Comparison of ENCODE assay signal across 15 cellular contexts in genomic region chr16:4678596-4678995, GRCh38. TPM values are rescaled to one million over a fixed set of nuclear protein-coding genes. Genes with fewer than 3 reads are reported as not detected.
A peak's percentile ranks its signal among the peaks of the same experiment; 100 is the strongest.
DNase-seq lines count a peak whose midpoint lies in the region.
"Had no signal": no experiment of that assay in that cellular context is flagged by ENCODE, and none has a peak within 500 bp of the region (broad histone marks: within the 10 kb centered on the region; RNA-seq: fewer than 3 reads in every experiment).

No MANE protein-coding gene starts in this region.

- H3K4me1 ChIP-seq in CD8-positive, alpha-beta memory T cell (ENCODE audit: insufficient read depth, low read length), result peaks cover 23% of the 10 kb centered on the region
- H3K4me1 ChIP-seq in mucosa of rectum (ENCODE audit: control insufficient read depth in 2 of 2, insufficient read depth in 2 of 2, low read length in 2 of 2), result peaks cover 19 to 24% of the 10 kb centered on the region in 2 donors
- H3K4me1 ChIP-seq: Caco-2 had no signal

- peaks cover 26% of the 10 kb centered on the region for H3K4me1 Mint-ChIP-seq in T-helper 1 cell treated with Interleukin-12 subunit alpha and Interleukin-12 subunit beta and Interleukin-4 antibody, amounts not matched to agents 30 μg/mL and 1 μg/mL, for 36 hours (ENCODE audit: low read depth)
- H3K4me1 Mint-ChIP-seq in CD8-positive, alpha-beta memory T cell, result peaks cover 20 to 40% (median 21%) of the 10 kb centered on the region in 3 donors
- peaks cover 42% of the 10 kb centered on the region for H3K4me1 Mint-ChIP-seq in activated naive CD8-positive, alpha-beta T cell treated with anti-CD3 and anti-CD28 coated beads for 36 hours

- H3K27me3 ChIP-seq in CD8-positive, alpha-beta memory T cell (ENCODE audit: insufficient read depth, low read length, poor library complexity, severe bottlenecking), result no peaks in the 10 kb centered on the region
- no peaks in the 10 kb centered on the region for H3K27me3 ChIP-seq in mucosa of rectum (ENCODE audit: control insufficient read depth in 2 of 2, insufficient read depth in 2 of 2, low read length in 2 of 2)

- DNase-seq in T-helper 1 cell (no peak), cerebellar nuclear complex (lab: John Stamatoyannopoulos, UW) (no peak), DMS 273 treated with DMSO at 0.1 percent for 48 hours (lab: John Stamatoyannopoulos, UW) (no peak), T1000 (lab: John Stamatoyannopoulos, UW) (no peak)
- no peak for DNase-seq in CD8-positive, alpha-beta memory T cell
- no peak for DNase-seq in activated naive CD8-positive, alpha-beta T cell treated with anti-CD3 and anti-CD28 coated beads for 36 hours
- DNase-seq: activated CD4-positive, alpha-beta T cell treated with anti-CD3 and anti-CD28 coated beads, Interleukin-2, amount 50 U/mL, for 1 hour; Caco-2; hippocampal formation; IMR-90; NCI-H226; occipital lobe; OCI-M1 had no signal

- CTCF ChIA-PET in CD8-positive, alpha-beta memory T cell (lab: Charles Lee), result no interaction called here

- H3K9me3 ChIP-seq in CD8-positive, alpha-beta memory T cell (ENCODE audit: low read length), result no peaks in the 10 kb centered on the region
- no peaks in the 10 kb centered on the region for H3K9me3 ChIP-seq in mucosa of rectum (ENCODE audit: control insufficient read depth in 2 of 2, low read length in 2 of 2)
- H3K9me3 ChIP-seq: Caco-2 had no signal

- H3K4me3 Mint-ChIP-seq in T-helper 1 cell treated with Interleukin-12 subunit alpha and Interleukin-12 subunit beta and Interleukin-4 antibody, amounts not matched to agents 30 μg/mL and 1 μg/mL, for 36 hours, result no peak overlapping the region
- H3K4me3 Mint-ChIP-seq in CD8-positive, alpha-beta memory T cell, result no peak overlapping the region
- H3K4me3 Mint-ChIP-seq in activated naive CD8-positive, alpha-beta T cell treated with anti-CD3 and anti-CD28 coated beads for 36 hours, result no peak overlapping the region

- H3K9ac ChIP-seq in mucosa of rectum (ENCODE audit: low read depth in 1 of 2, low read length in 2 of 2), result peak overlapping the region in 1 of 2 donors; percentile 46

- no peak overlapping the region for H3K27ac ChIP-seq in CD8-positive, alpha-beta memory T cell (ENCODE audit: low read depth, low read length)
- H3K27ac ChIP-seq in mucosa of rectum (ENCODE audit: low read depth in 2 of 2, low read length in 2 of 2), result peak overlapping the region; percentile 93 to 94

- H3K36me3 ChIP-seq in CD8-positive, alpha-beta memory T cell (ENCODE audit: insufficient read depth, low read length), result peaks cover 6% of the 10 kb centered on the region
- H3K36me3 ChIP-seq in mucosa of rectum (ENCODE audit: control insufficient read depth in 2 of 2, insufficient read depth in 2 of 2, low read length in 2 of 2), result peaks cover 9 to 29% of the 10 kb centered on the region in 2 donors

- no peaks in the 10 kb centered on the region for H3K9me3 Mint-ChIP-seq in T-helper 1 cell treated with Interleukin-12 subunit alpha and Interleukin-12 subunit beta and Interleukin-4 antibody, amounts not matched to agents 30 μg/mL and 1 μg/mL, for 36 hours
- no peaks in the 10 kb centered on the region for H3K9me3 Mint-ChIP-seq in CD8-positive, alpha-beta memory T cell
- no peaks in the 10 kb centered on the region for H3K9me3 Mint-ChIP-seq in activated naive CD8-positive, alpha-beta T cell treated with anti-CD3 and anti-CD28 coated beads for 36 hours

- H3K27ac Mint-ChIP-seq in T-helper 1 cell treated with Interleukin-12 subunit alpha and Interleukin-12 subunit beta and Interleukin-4 antibody, amounts not matched to agents 30 μg/mL and 1 μg/mL, for 36 hours, result peak overlapping the region; percentile 70
- H3K27ac Mint-ChIP-seq in CD8-positive, alpha-beta memory T cell, result peak overlapping the region in 7 of 8 donors; percentile 15 to 94 (median 85)
- H3K27ac Mint-ChIP-seq in activated naive CD8-positive, alpha-beta T cell treated with anti-CD3 and anti-CD28 coated beads for 36 hours, result peak overlapping the region; percentile 61

- no peak overlapping the region for H3K4me3 ChIP-seq in CD8-positive, alpha-beta memory T cell (ENCODE audit: low read length)
- H3K4me3 ChIP-seq in mucosa of rectum (ENCODE audit: low read length in 2 of 2), result no peak overlapping the region

- H3K36me3 Mint-ChIP-seq in T-helper 1 cell treated with Interleukin-12 subunit alpha and Interleukin-12 subunit beta and Interleukin-4 antibody, amounts not matched to agents 30 μg/mL and 1 μg/mL, for 36 hours (ENCODE audit: low read depth), result peaks cover 14% of the 10 kb centered on the region
- H3K36me3 Mint-ChIP-seq in CD8-positive, alpha-beta memory T cell, result peaks cover 0 to 50% (median 4%) of the 10 kb centered on the region in 3 donors
- peaks cover 25% of the 10 kb centered on the region for H3K36me3 Mint-ChIP-seq in activated naive CD8-positive, alpha-beta T cell treated with anti-CD3 and anti-CD28 coated beads for 36 hours

- POLR2A ChIA-PET in CD8-positive, alpha-beta memory T cell (lab: Charles Lee), result no interaction called here

- H3K27me3 Mint-ChIP-seq in T-helper 1 cell treated with Interleukin-12 subunit alpha and Interleukin-12 subunit beta and Interleukin-4 antibody, amounts not matched to agents 30 μg/mL and 1 μg/mL, for 36 hours (ENCODE audit: low read depth), result no peaks in the 10 kb centered on the region
- peaks cover 0 to 2% of the 10 kb centered on the region in 2 donors for H3K27me3 Mint-ChIP-seq in CD8-positive, alpha-beta memory T cell
- no peaks in the 10 kb centered on the region for H3K27me3 Mint-ChIP-seq in activated naive CD8-positive, alpha-beta T cell treated with anti-CD3 and anti-CD28 coated beads for 36 hours

RNA-seq across cellular contexts. Expression of gene NUDT16L1, which starts 14.8 kb away (rescaled TPM):
- 10 to 100 TPM; 40.6 to 47.7 TPM for total RNA-seq in CD8-positive, alpha-beta memory T cell
- polyA plus RNA-seq in CD8-positive, alpha-beta memory T cell, result 89.2 TPM
- total RNA-seq in activated naive CD8-positive, alpha-beta T cell treated with anti-CD3 and anti-CD28 coated beads for 36 hours, result 10 to 100 TPM; 26.5 to 29.1 TPM

RNA-seq across cellular contexts. Expression of gene MGRN1, which starts 54.0 kb away (rescaled TPM):
- total RNA-seq in CD8-positive, alpha-beta memory T cell, result 10 to 100 TPM; 67.3 to 69.7 TPM
- 6.4 TPM for polyA plus RNA-seq in CD8-positive, alpha-beta memory T cell
- 10 to 100 TPM; 63.7 to 64.3 TPM for total RNA-seq in activated naive CD8-positive, alpha-beta T cell treated with anti-CD3 and anti-CD28 coated beads for 36 hours

RNA-seq across cellular contexts. Expression of gene ANKS3, which starts 55.5 kb away (rescaled TPM):
- total RNA-seq in CD8-positive, alpha-beta memory T cell, result 10 to 100 TPM; 16.9 to 18.5 TPM
- polyA plus RNA-seq in CD8-positive, alpha-beta memory T cell, result 4.3 TPM
- 10 to 100 TPM; 12.1 to 16.1 TPM for total RNA-seq in activated naive CD8-positive, alpha-beta T cell treated with anti-CD3 and anti-CD28 coated beads for 36 hours

RNA-seq across cellular contexts. Expression of gene DNAAF8, which starts 55.7 kb away (rescaled TPM):
- under 1 TPM; 0.15 to 0.31 TPM for total RNA-seq in CD8-positive, alpha-beta memory T cell
- polyA plus RNA-seq in CD8-positive, alpha-beta memory T cell, result 0.35 TPM
- under 1 TPM; 0.10 to 0.62 TPM for total RNA-seq in activated naive CD8-positive, alpha-beta T cell treated with anti-CD3 and anti-CD28 coated beads for 36 hours
